In the genomic region with DNA sequence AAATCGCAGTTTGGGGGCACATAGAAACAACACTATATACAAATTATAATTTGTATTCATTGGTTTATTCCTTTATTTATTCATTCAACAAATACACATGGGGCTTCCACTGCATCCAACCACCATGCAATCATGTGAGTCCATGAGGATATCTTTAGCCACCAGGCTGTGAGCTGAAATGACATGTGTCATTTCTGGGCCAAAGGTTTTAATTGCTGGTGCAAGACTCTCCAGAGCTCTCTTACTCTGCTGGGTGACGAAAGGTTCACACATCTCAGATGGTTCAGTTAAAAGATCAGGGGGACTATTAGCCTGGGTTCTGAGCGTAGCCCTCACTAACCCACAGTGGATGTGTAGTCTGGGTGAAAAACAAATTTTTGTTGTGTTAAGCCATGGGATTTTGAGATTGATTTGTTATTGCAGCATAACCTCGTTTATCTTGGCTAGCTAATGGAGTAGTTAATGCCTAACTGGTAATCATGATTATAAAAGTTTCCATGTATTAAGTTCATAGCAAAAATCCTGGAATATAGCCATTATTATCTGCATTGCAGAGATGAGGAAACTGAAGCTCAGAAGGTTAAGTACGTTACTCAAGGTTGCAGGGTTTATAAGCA, we compare ENCODE assay signal across 26 cellular contexts.
"Had no signal": no experiment of that assay in that cellular context is flagged by ENCODE, and none has a peak within 500 bp of the region (broad histone marks: within the 10 kb centered on the region; RNA-seq: fewer than 3 reads in every experiment).

No MANE protein-coding gene starts in this region.

- ATAC-seq: activated CD8-positive, alpha-beta memory T cell treated with anti-CD3 and anti-CD28 coated beads, Interleukin-2, amount 10 ng/mL, durations not matched to agents 7 days and 5 days; PC-3; T-helper 17 cell had no signal

- H3K27ac Mint-ChIP-seq: activated B cell treated with CpG ODN at 0.5 μM for 24 hours; activated CD4-positive, alpha-beta T cell treated with anti-CD3 and anti-CD28 coated beads, Interleukin-2, amount 10 ng/mL, durations not matched to agents 24 days and 14 days; activated CD8-positive, alpha-beta memory T cell treated with anti-CD3 and anti-CD28 coated beads, Interleukin-2, amount 10 ng/mL, durations not matched to agents 7 days and 5 days; activated naive CD4-positive, alpha-beta T cell treated with anti-CD3 and anti-CD28 coated beads, Interleukin-2, amount 50 U/mL, for 24 hours; activated T-cell treated with anti-CD3 and anti-CD28 coated beads, Interleukin-2, amount 50 U/mL, for 24 hours; activated T-helper 1 cell treated with anti-CD3 and anti-CD28 coated beads, Interleukin-12 subunit alpha, Interleukin-12 subunit beta, Interleukin-2, Interleukin-4 antibody, amounts not matched to agents 30 ng/mL and 10 ng/mL and 1 ng/mL, durations not matched to agents 14 hours and 24 hours and 36 hours; IgD-negative memory B cell; T-helper 17 cell had no signal

- FAIRE-seq: bronchial epithelial cell, RCC 7860 had no signal

- H3K4me1 Mint-ChIP-seq: activated B cell treated with CpG ODN at 0.5 μM for 24 hours; activated CD4-positive, alpha-beta T cell treated with anti-CD3 and anti-CD28 coated beads, Interleukin-2, amount 10 ng/mL, durations not matched to agents 24 days and 14 days; activated CD8-positive, alpha-beta memory T cell treated with anti-CD3 and anti-CD28 coated beads, Interleukin-2, amount 10 ng/mL, durations not matched to agents 7 days and 5 days; activated naive CD4-positive, alpha-beta T cell treated with anti-CD3 and anti-CD28 coated beads, Interleukin-2, amount 50 U/mL, for 24 hours; IgD-negative memory B cell; T-helper 17 cell had no signal

- H3K27me3 Mint-ChIP-seq: activated B cell treated with CpG ODN at 0.5 μM for 24 hours; activated CD4-positive, alpha-beta T cell treated with anti-CD3 and anti-CD28 coated beads, Interleukin-2, amount 10 ng/mL, durations not matched to agents 24 days and 14 days; activated CD8-positive, alpha-beta memory T cell treated with anti-CD3 and anti-CD28 coated beads, Interleukin-2, amount 10 ng/mL, durations not matched to agents 7 days and 5 days; activated naive CD4-positive, alpha-beta T cell treated with anti-CD3 and anti-CD28 coated beads, Interleukin-2, amount 50 U/mL, for 24 hours; activated T-cell treated with anti-CD3 and anti-CD28 coated beads, Interleukin-2, amount 50 U/mL, for 24 hours; IgD-negative memory B cell; T-helper 17 cell had no signal

- H3K4me3 Mint-ChIP-seq: activated B cell treated with CpG ODN at 0.5 μM for 24 hours; activated CD4-positive, alpha-beta T cell treated with anti-CD3 and anti-CD28 coated beads, Interleukin-2, amount 10 ng/mL, durations not matched to agents 24 days and 14 days; activated CD8-positive, alpha-beta memory T cell treated with anti-CD3 and anti-CD28 coated beads, Interleukin-2, amount 10 ng/mL, durations not matched to agents 7 days and 5 days; activated naive CD4-positive, alpha-beta T cell treated with anti-CD3 and anti-CD28 coated beads, Interleukin-2, amount 50 U/mL, for 24 hours; activated T-cell treated with anti-CD3 and anti-CD28 coated beads, Interleukin-2, amount 50 U/mL, for 24 hours; activated T-helper 1 cell treated with anti-CD3 and anti-CD28 coated beads, Interleukin-12 subunit alpha, Interleukin-12 subunit beta, Interleukin-2, Interleukin-4 antibody, amounts not matched to agents 30 ng/mL and 10 ng/mL and 1 ng/mL, durations not matched to agents 14 hours and 24 hours and 36 hours; IgD-negative memory B cell; T-helper 17 cell had no signal

- H3K9me3 Mint-ChIP-seq: activated B cell treated with CpG ODN at 0.5 μM for 24 hours; activated T-cell treated with anti-CD3 and anti-CD28 coated beads, Interleukin-2, amount 50 U/mL, for 24 hours; IgD-negative memory B cell had no signal

- DNase-seq: activated B cell treated with CpG ODN at 0.5 μM for 24 hours; activated CD4-positive, alpha-beta T cell treated with anti-CD3 and anti-CD28 coated beads for 1 hour; activated CD4-positive, alpha-beta T cell treated with anti-CD3 and anti-CD28 coated beads, Interleukin-2, amount 10 ng/mL, durations not matched to agents 24 days and 14 days; activated CD4-positive, alpha-beta T cell treated with anti-CD3 and anti-CD28 coated beads, Interleukin-2, amount 50 U/mL, for 48 hours; activated CD8-positive, alpha-beta memory T cell treated with anti-CD3 and anti-CD28 coated beads, Interleukin-2, amount 10 ng/mL, durations not matched to agents 7 days and 5 days; activated effector memory CD4-positive, alpha-beta T cell treated with Interleukin-2 at 50 U/mL for 16 hours; activated naive CD4-positive, alpha-beta T cell; activated T-cell treated with anti-CD3 and anti-CD28 coated beads, Interleukin-2, amount 50 U/mL, for 24 hours; aorta; KG1; NCI-H1092 treated with DMSO at 0.1 percent for 48 hours; NCI-H1417 treated with DMSO at 0.1 percent for 48 hours; NCI-H1694; NCI-H2029; NCI-H345; NCI-H510A; NCI-H526 treated with DMSO at 0.1 percent for 48 hours; PC-3; SHP77 treated with DMSO at 0.1 percent for 48 hours; T-helper 17 cell; T-helper 9 cell had no signal

- H3K36me3 Mint-ChIP-seq: activated CD8-positive, alpha-beta memory T cell treated with anti-CD3 and anti-CD28 coated beads, Interleukin-2, amount 10 ng/mL, durations not matched to agents 7 days and 5 days; activated naive CD4-positive, alpha-beta T cell treated with anti-CD3 and anti-CD28 coated beads, Interleukin-2, amount 50 U/mL, for 24 hours; IgD-negative memory B cell had no signal
